In the genomic region with DNA sequence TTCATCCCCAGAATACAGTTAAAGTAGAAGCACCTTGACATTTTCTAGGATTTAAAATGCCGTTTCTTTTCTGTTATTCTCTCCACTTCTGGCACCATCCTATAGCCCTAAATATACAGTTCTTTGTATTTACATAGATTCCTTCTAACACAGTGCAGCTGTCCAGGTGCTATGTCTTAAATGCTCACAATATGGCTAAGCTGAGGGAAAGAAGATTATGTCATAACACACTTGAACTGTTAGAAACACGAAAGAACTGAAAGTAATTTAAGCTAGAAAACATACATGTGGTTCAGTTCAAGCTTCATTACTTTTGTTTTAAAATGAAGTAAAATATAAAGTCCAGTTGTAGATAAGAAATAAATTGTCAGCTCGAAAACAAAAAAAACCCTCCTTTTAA, we compare ENCODE assay signal across 18 cellular contexts.
DNase-seq lines count a peak whose midpoint lies in the region; ATAC-seq and TF ChIP-seq lines count a peak whose summit lies in the region.
"Had no signal": no experiment of that assay in that cellular context is flagged by ENCODE, and none has a peak within 500 bp of the region (broad histone marks: within the 10 kb centered on the region; RNA-seq: fewer than 3 reads in every experiment).

No MANE protein-coding gene starts in this region.

- H3K9ac ChIP-seq in colonic mucosa (ENCODE audit: low read depth in 2 of 2, low read length in 2 of 2), result no peak overlapping the region

- no peak overlapping the region for H3K4me3 ChIP-seq in colonic mucosa
- H3K4me3 ChIP-seq: psoas muscle, skin epidermis, uterus had no signal

- TF ChIP-seq CTCF in foreskin keratinocyte (conservative IDR thresholded peaks at IDR 0.05), result no peak
- no peak for TF ChIP-seq CTCF in colonic mucosa (IDR thresholded peaks at IDR 0.05)

- H3K27me3 ChIP-seq in foreskin keratinocyte (no peaks in the 10 kb centered on the region), colonic mucosa (no peaks in the 10 kb centered on the region)
- H3K27me3 ChIP-seq: uterus had no signal

- no peaks in the 10 kb centered on the region for H3K36me3 ChIP-seq in colonic mucosa
- H3K36me3 ChIP-seq: uterus had no signal

- no peaks in the 10 kb centered on the region for H3K9me3 ChIP-seq in colonic mucosa
- H3K9me3 ChIP-seq: psoas muscle, uterus had no signal

- ATAC-seq in GM18858 (IDR thresholded peaks at IDR 0.05; ENCODE audit: unreplicated experiment), result peak; percentile 33
- peak; percentile 43 for ATAC-seq in GM21528 (IDR thresholded peaks at IDR 0.05; ENCODE audit: low FRiP score, unreplicated experiment)
- ATAC-seq in HG03095 (IDR thresholded peaks at IDR 0.05; ENCODE audit: unreplicated experiment), result peak; percentile 45
- no peak for ATAC-seq in foreskin keratinocyte
- ATAC-seq in GM19455 (IDR thresholded peaks at IDR 0.05; ENCODE audit: unreplicated experiment), result no peak
- no peak for ATAC-seq in left cardiac atrium
- ATAC-seq: psoas muscle had no signal

- H3K27ac ChIP-seq in foreskin keratinocyte (no peak overlapping the region), colonic mucosa (no peak overlapping the region)
- H3K27ac ChIP-seq: psoas muscle, skin epidermis, uterus had no signal

- DNase-seq in OCI-M1 (lab: John Stamatoyannopoulos, UW), result peak; percentile 45
- DNase-seq in foreskin keratinocyte, result no peak
- DNase-seq in colonic mucosa, result no peak
- no peak for DNase-seq in left cardiac atrium
- DNase-seq: activated CD4-positive, alpha-beta T cell treated with anti-CD3 and anti-CD28 coated beads, Interleukin-2, amount 50 U/mL, for 4 hours; activated naive CD4-positive, alpha-beta T cell treated with anti-CD3 and anti-CD28 coated beads for 36 hours; anterior cingulate cortex; central memory CD4-positive, alpha-beta T cell; midbrain; NCI-H1694; psoas muscle; stimulated activated CD4-positive, alpha-beta T cell treated with anti-CD3 and anti-CD28 coated beads, Interleukin-4, amount 100 ng/mL, for 1 hour; uterus had no signal

- H3K4me1 ChIP-seq in foreskin keratinocyte (no peaks in the 10 kb centered on the region), colonic mucosa (no peaks in the 10 kb centered on the region)
- H3K4me1 ChIP-seq: psoas muscle, uterus had no signal

- intact Hi-C loops in colonic mucosa (cut with DNase I), result no loop called here
- intact Hi-C loops in left cardiac atrium (cut with DNase I), result no loop called here

Comparison
In these comparisons a context has a peak if more than half of its experiments do, and no peak if none do; other contexts are left out.
1. ATAC-seq: peak in GM18858 (single experiment), GM21528 (single experiment) and HG03095 (single experiment); none in foreskin keratinocyte (single experiment), GM19455 (single experiment) and left cardiac atrium (0 of 2).